In genomic region chr5:82278711-82279370, GRCh38 we compare ENCODE assay signal across 8 cellular contexts. TPM values are rescaled to one million over a fixed set of nuclear protein-coding genes. Genes with fewer than 3 reads are reported as not detected.
DNase-seq lines count a peak whose midpoint lies in the region; ATAC-seq, FAIRE-seq and TF ChIP-seq lines count a peak whose summit lies in the region.

No MANE protein-coding gene starts in this region.

- H3K4me1 Mint-ChIP-seq in CD8-positive, alpha-beta memory T cell = peaks cover 28 to 40% (median 30%) of the 10 kb centered on the region in 3 donors

- peaks cover 0 to 4% of the 10 kb centered on the region in 2 donors for H3K27me3 Mint-ChIP-seq in CD8-positive, alpha-beta memory T cell

- H3K9me3 ChIP-seq in CD8-positive, alpha-beta memory T cell (ENCODE audit: low read length) = no peaks in the 10 kb centered on the region
- H3K9me3 ChIP-seq in esophagus (ENCODE audit: control insufficient read depth in 2 of 2, insufficient read depth in 1 of 2, low read depth in 1 of 2, low read length in 1 of 2) (no peaks in the 10 kb centered on the region), pancreas (no peaks in the 10 kb centered on the region)

- peak overlapping the region; percentile 84 for H3K4me3 ChIP-seq in CD8-positive, alpha-beta memory T cell (ENCODE audit: low read length)
- H3K4me3 ChIP-seq in esophagus (ENCODE audit: low read depth in 1 of 2, low read length in 2 of 2) (peak overlapping the region; percentile 79 to 84), pancreas (peak overlapping the region; percentile 72 to 99 (median 84))

- H3K27me3 ChIP-seq in CD8-positive, alpha-beta memory T cell (ENCODE audit: insufficient read depth, low read length, poor library complexity, severe bottlenecking) = no peaks in the 10 kb centered on the region
- H3K27me3 ChIP-seq in esophagus (ENCODE audit: control insufficient read depth in 1 of 2, insufficient read depth in 2 of 2, low read length in 2 of 2) (no peaks in the 10 kb centered on the region), pancreas (no peaks in the 10 kb centered on the region)

- no peak for DNase-seq in CD8-positive, alpha-beta memory T cell
- DNase-seq in RWPE1 (ENCODE audit: low spot score) (no peak), pancreas (peak in 1 of 6 donors; percentile 36), hypothalamus (lab: John Stamatoyannopoulos, UW) (no peak), H4 (ENCODE audit: low spot score) (no peak)

- CTCF ChIA-PET in CD8-positive, alpha-beta memory T cell (lab: Charles Lee) = interaction anchor here (0.8 to 1.6 kb wide), 6 partner anchors 9 to 977 kb away, joined by 3 to 4 read pairs (median 3); partner anchors contain the start of gene ZCCHC9
- CTCF ChIA-PET in RWPE1 (lab: Yijun Ruan, JAX) = no interaction called here

- H3K36me3 ChIP-seq in CD8-positive, alpha-beta memory T cell (ENCODE audit: insufficient read depth, low read length) = peaks cover 13% of the 10 kb centered on the region
- peaks cover 0 to 9% of the 10 kb centered on the region in 2 donors for H3K36me3 ChIP-seq in esophagus (ENCODE audit: control insufficient read depth in 2 of 2, insufficient read depth in 2 of 2, low read length in 1 of 2)
- peaks cover 0 to 25% (median 17%) of the 10 kb centered on the region in 3 donors for H3K36me3 ChIP-seq in pancreas

- peak overlapping the region; percentile 90 to 99 (median 94) for H3K4me3 Mint-ChIP-seq in CD8-positive, alpha-beta memory T cell

- intact Hi-C loops in pancreas (cut with DNase I) = no loop called here

- H3K36me3 Mint-ChIP-seq in CD8-positive, alpha-beta memory T cell = peaks cover 11 to 42% (median 20%) of the 10 kb centered on the region in 3 donors

- peaks cover 19% of the 10 kb centered on the region for H3K4me1 ChIP-seq in CD8-positive, alpha-beta memory T cell (ENCODE audit: insufficient read depth, low read length)
- H3K4me1 ChIP-seq in esophagus (ENCODE audit: control insufficient read depth in 2 of 2, insufficient read depth in 2 of 2, low read length in 1 of 2) (no peaks in the 10 kb centered on the region), pancreas (peaks cover 0 to 12% (median 0%) of the 10 kb centered on the region in 3 donors)

- ATAC-seq in pancreas (no peak), GM19452 (IDR thresholded peaks at IDR 0.05; ENCODE audit: unreplicated experiment) (no peak), GM19467 (IDR thresholded peaks at IDR 0.05; ENCODE audit: unreplicated experiment) (no peak)

- TF ChIP-seq CTCF in RWPE1 (conservative IDR thresholded peaks at IDR 0.05; ENCODE audit: low read depth) (no peak), pancreas (IDR thresholded peaks at IDR 0.05) (no peak)

- no peak for FAIRE-seq in pancreas (lab: Jason Lieb, UNC)

- POLR2A ChIA-PET in CD8-positive, alpha-beta memory T cell (lab: Charles Lee) = interaction anchor here (1.5 to 2.1 kb wide), 2 partner anchors 528 to 977 kb away, joined by 5 to 7 read pairs; partner anchors contain the start of genes SSBP2 and ZCCHC9
- POLR2A ChIA-PET in RWPE1 (lab: Yijun Ruan, JAX; ENCODE audit: low non-redundant PET) = interaction anchor here (0.5 to 1.0 kb wide), 2 partner anchors 16 to 884 kb away, joined by 3 read pairs; no protein-coding TSS in a partner anchor

- no peaks in the 10 kb centered on the region for H3K9me3 Mint-ChIP-seq in CD8-positive, alpha-beta memory T cell

- H3K27ac ChIP-seq in CD8-positive, alpha-beta memory T cell (ENCODE audit: low read depth, low read length) = peak overlapping the region; percentile 87
- peak overlapping the region; percentile 83 for H3K27ac ChIP-seq in RWPE1
- H3K27ac ChIP-seq in esophagus (ENCODE audit: low read depth in 2 of 2, low read length in 1 of 2) = peak overlapping the region in 1 of 2 donors; percentile 54
- H3K27ac ChIP-seq in pancreas = peak overlapping the region; percentile 30 to 93 (median 78)

- peak overlapping the region; percentile 88 to 99 (median 96) for H3K27ac Mint-ChIP-seq in CD8-positive, alpha-beta memory T cell

- WGBS in esophagus, 2 donors = 33 to 35% methylated on average over 19 of the region's 19 CpGs
- WGBS in pancreas, 2 donors = 18 to 34% methylated on average over 19 of the region's 19 CpGs

RNA-seq across cellular contexts. Expression of gene RPS23, which starts 0.7 kb away (rescaled TPM):
- 1,000 to 10,000 TPM; 2,179 to 2,206 TPM for total RNA-seq in CD8-positive, alpha-beta memory T cell
- polyA plus RNA-seq in CD8-positive, alpha-beta memory T cell = 2,576 TPM
- polyA plus RNA-seq in esophagus (1,000 to 10,000 TPM; 1,380 to 2,621 TPM), pancreas (1,000 to 10,000 TPM in 1 of 2 donors, 100 to 1,000 TPM in 1; 981 to 1,904 TPM)
- 1,000 to 10,000 TPM in 3 of 6 donors, 100 to 1,000 TPM in 3; 735 to 1,116 (median 1,010) TPM for total RNA-seq in pancreas
- 6,471 and 6,516 TPM in 2 replicates for total RNA-seq in H4 (2014; rRNA removed; shearing (Covaris generic))
